Comparison of ENCODE assay signal across 7 cellular contexts in genomic region chr19:5218255-5218855, GRCh38.
"Had no signal": no experiment of that assay in that cellular context is flagged by ENCODE, and none has a peak within 500 bp of the region (broad histone marks: within the 10 kb centered on the region; RNA-seq: fewer than 3 reads in every experiment).

No MANE protein-coding gene starts in this region.

- H3K27ac ChIP-seq: GM23248, HL-60 had no signal

- DNase-seq: GOT3, H9, HCEC 1CT, HFFc6, KBM-7 had no signal

- H3K4me3 ChIP-seq: GM23248 had no signal
